ENCODE assay signal across 8 cellular contexts in genomic region chr2:77081597-77081996, GRCh38.
"Had no signal": no experiment of that assay in that cellular context is flagged by ENCODE, and none has a peak within 500 bp of the region (broad histone marks: within the 10 kb centered on the region; RNA-seq: fewer than 3 reads in every experiment).

No MANE protein-coding gene starts in this region.

- H3K9ac ChIP-seq: KMS-11 had no signal

- H3K27ac ChIP-seq: HL-60, KMS-11 had no signal

- H2AFZ ChIP-seq: GM23338 had no signal

- DNase-seq: H7, HFFc6, KBM-7 had no signal

- H3K4me1 ChIP-seq: HAP-1 had no signal

- H3K9me3 ChIP-seq: HAP-1 had no signal

- H3K4me2 ChIP-seq: GM23338, KMS-11 had no signal

- H3K4me3 ChIP-seq: GM23338, HAP-1 had no signal

- H3K36me3 ChIP-seq: HAP-1 had no signal

- ATAC-seq: GM23338, HCT116 had no signal
